In the genomic region with DNA sequence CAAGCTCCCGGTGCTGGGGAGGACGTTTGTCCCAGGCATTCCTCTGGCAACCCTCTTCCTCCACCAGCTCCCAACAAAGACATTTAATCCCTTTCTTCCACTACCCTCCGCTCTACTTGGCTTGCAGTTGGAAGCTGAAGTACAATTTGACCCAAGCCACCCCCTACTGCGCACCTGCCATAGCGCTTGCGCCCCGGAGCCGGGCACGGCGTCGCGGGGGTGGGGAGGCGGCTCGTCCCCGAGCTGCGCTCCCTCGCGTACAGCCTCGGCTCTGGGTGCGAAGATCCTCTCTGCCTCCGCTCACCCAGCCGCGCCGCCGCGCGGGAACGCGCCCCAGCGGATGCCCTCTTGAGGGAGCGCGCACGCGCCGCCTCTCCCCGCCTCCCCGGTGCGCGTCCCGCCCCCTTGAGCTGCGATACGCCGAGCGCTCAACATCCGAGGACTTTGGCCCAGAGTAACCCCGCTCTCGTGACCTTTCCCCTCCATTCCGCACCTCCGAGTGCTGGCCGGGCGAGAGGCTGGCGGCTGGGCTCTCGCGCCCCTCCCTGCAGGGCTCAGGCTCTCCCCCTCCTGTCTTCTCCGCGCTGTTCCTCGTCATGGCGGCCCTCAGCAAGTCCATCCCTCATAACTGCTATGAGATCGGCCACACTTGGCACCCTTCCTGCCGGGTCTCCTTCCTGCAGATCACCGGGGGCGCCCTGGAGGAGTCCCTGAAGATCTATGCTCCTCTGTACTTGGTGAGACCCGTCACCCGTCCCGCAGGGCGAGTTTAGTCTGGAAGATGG, we compare ENCODE assay signal across 8 cellular contexts. TPM values are rescaled to one million over a fixed set of nuclear protein-coding genes. Genes with fewer than 3 reads are reported as not detected.
DNase-seq lines count a peak whose midpoint lies in the region; ATAC-seq and TF ChIP-seq lines count a peak whose summit lies in the region.

A gene (plus strand): TSS at position 485 of the 785 bp plus-strand sequence. CDS start 112 bp downstream, at position 597.

- H3K9me3 ChIP-seq in spleen: no peaks in the 10 kb centered on the region

- peaks cover 0 to 51% (median 30%) of the 10 kb centered on the region in 6 donors for H3K4me1 ChIP-seq in spleen

- DNase-seq in AG10803 (ENCODE audit: low read depth) (peak; percentile 81), NCI-H345 treated with DMSO at 0.1 percent for 48 hours (lab: John Stamatoyannopoulos, UW; ENCODE audit: unreplicated experiment) (peak; percentile 89), caudate nucleus (lab: John Stamatoyannopoulos, UW) (peak; percentile 33 to 97 (median 91)), inferior parietal cortex (ENCODE audit: extremely low spot score) (peak; percentile 92), spleen (peak; percentile 98)
- peak; percentile 78 to 83 (median 81) for DNase-seq in activated CD4-positive, CD25-positive, alpha-beta regulatory T cell (lab: John Stamatoyannopoulos, UW)

- no peaks in the 10 kb centered on the region for H3K27me3 ChIP-seq in spleen (replicated peaks in 1 of 7)

- intact Hi-C loops in spleen (cut with DNase I; ENCODE audit: low total_unique reads): loop anchor here (10.0 kb wide), 1 partner anchor 47 kb away; no protein-coding TSS in a partner anchor

- ATAC-seq in GM19035 (IDR thresholded peaks at IDR 0.05; ENCODE audit: unreplicated experiment) (peak; percentile 99), HG03342 (IDR thresholded peaks at IDR 0.05; ENCODE audit: unreplicated experiment) (peak; percentile 99)

- H3K36me3 ChIP-seq in spleen: no peaks in the 10 kb centered on the region

- 0 to 2% (median 1%) methylated on average over 10 to 66 of the region's 66 CpGs for WGBS in spleen, 5 donors

- peak in 1 of 3 donors; percentile 65 for TF ChIP-seq POLR2A in spleen (IDR thresholded peaks at IDR 0.05)

- H3K4me3 ChIP-seq in AG10803 (ENCODE audit: low read length): peak within 1 kb of the TSS; percentile 93
- H3K4me3 ChIP-seq in spleen: peak within 1 kb of the TSS; percentile 49 to 82 (median 74)

- peak within 1 kb of the TSS; percentile 60 for H3K27ac ChIP-seq in caudate nucleus (ENCODE audit: low read depth, low read length)
- H3K27ac ChIP-seq in spleen: peak within 1 kb of the TSS; percentile 37 to 90 (median 82)

- TF ChIP-seq CTCF in AG10803 (conservative IDR thresholded peaks at IDR 0.05; ENCODE audit: low read length) (0 out of 2 replicates have a peak, but pooled peaks have one; percentile 4), spleen (IDR thresholded peaks at IDR 0.05 in 8 of 11, conservative IDR thresholded peaks at IDR 0.05 in 3 of 11) (peak in 4 of 11 experiments; percentile 14 to 32 (median 15))

RNA-seq across cellular contexts. Expression of the gene that starts here (rescaled TPM):
- total RNA-seq in spleen: 10 to 100 TPM; 18.5 to 31.7 (median 22.9) TPM
- polyA plus RNA-seq in spleen: 1 to 10 TPM; 3.5 to 4.1 (median 3.6) TPM

Comparison
In these comparisons a context has a peak if more than half of its experiments do, and no peak if none do; other contexts are left out.
1. Peak in every context shown above with its lines: DNase-seq, ATAC-seq, H3K4me3 ChIP-seq and H3K27ac ChIP-seq.